10 cellular contexts compared by ENCODE assay signal in the genomic region with DNA sequence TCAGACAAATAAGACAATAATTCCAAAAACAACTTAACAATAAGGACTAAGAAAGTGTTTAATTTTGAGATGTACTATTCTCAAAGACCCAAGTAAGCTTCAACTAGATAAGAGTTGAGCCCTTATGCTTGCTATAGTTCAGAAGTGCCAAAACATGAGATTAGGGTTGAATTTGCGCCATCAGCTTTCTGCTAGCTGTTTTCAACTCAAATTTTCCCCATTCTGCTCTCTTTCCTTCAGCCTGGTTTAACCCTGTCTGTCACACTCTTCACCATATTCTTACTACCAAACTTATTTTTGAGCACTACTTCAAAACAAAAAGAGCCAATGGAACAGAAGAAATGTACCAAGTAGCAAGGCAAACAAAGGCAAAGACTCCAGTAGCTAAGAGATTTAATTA. TPM values are rescaled to one million over a fixed set of nuclear protein-coding genes. Genes with fewer than 3 reads are reported as not detected.
A peak's percentile ranks its signal among the peaks of the same experiment; 100 is the strongest.
DNase-seq lines count a peak whose midpoint lies in the region; ATAC-seq lines count a peak whose summit lies in the region.
"Had no signal": no experiment of that assay in that cellular context is flagged by ENCODE, and none has a peak within 500 bp of the region (broad histone marks: within the 10 kb centered on the region; RNA-seq: fewer than 3 reads in every experiment).

No MANE protein-coding gene starts in this region.

- H3K4me1 ChIP-seq in stomach smooth muscle (ENCODE audit: control insufficient read depth, insufficient read depth, low read length), result peaks cover 20% of the 10 kb centered on the region

- H3K9me3 ChIP-seq in stomach smooth muscle (ENCODE audit: control insufficient read depth in 2 of 2, low read length in 2 of 2), result no peaks in the 10 kb centered on the region

- H3K27ac ChIP-seq in stomach smooth muscle (ENCODE audit: low read length), result no peak overlapping the region

- peak overlapping the region; percentile 28 to 31 for H3K4me3 ChIP-seq in stomach smooth muscle (ENCODE audit: low read length in 2 of 2)

- no peak for DNase-seq in activated CD8-positive, alpha-beta memory T cell treated with anti-CD3 and anti-CD28 coated beads, Interleukin-2, amount 10 ng/mL, durations not matched to agents 7 days and 5 days
- DNase-seq in activated CD8-positive, alpha-beta memory T cell treated with anti-CD3 and anti-CD28 coated beads, Interleukin-2, amount 50 U/mL, for 48 hours, result no peak
- DNase-seq in immature natural killer cell (no peak), GM19238 (ENCODE audit: insufficient read length, low spot score) (no peak)
- DNase-seq in stimulated activated CD4-positive, alpha-beta T cell treated with anti-CD3 and anti-CD28 coated beads, Interleukin-15, amount 100 ng/mL, for 24 hours, result no peak
- DNase-seq: NCI-H2227 treated with DMSO at 0.1 percent for 48 hours, T-helper 9 cell had no signal

- no peak overlapping the region for H3K27ac Mint-ChIP-seq in activated CD8-positive, alpha-beta memory T cell treated with anti-CD3 and anti-CD28 coated beads, Interleukin-2, amount 10 ng/mL, durations not matched to agents 7 days and 5 days
- H3K27ac Mint-ChIP-seq in activated naive CD8-positive, alpha-beta T cell, result peak overlapping the region; percentile 76
- H3K27ac Mint-ChIP-seq in immature natural killer cell, result peak overlapping the region; percentile 57 to 87 (median 73)

- peak overlapping the region; percentile 22 for H3K4me3 Mint-ChIP-seq in activated CD8-positive, alpha-beta memory T cell treated with anti-CD3 and anti-CD28 coated beads, Interleukin-2, amount 10 ng/mL, durations not matched to agents 7 days and 5 days
- H3K4me3 Mint-ChIP-seq in activated naive CD8-positive, alpha-beta T cell, result peak overlapping the region; percentile 96
- H3K4me3 Mint-ChIP-seq in immature natural killer cell, result peak overlapping the region; percentile 10 to 93 (median 36)

- no peaks in the 10 kb centered on the region for H3K9me3 Mint-ChIP-seq in activated CD8-positive, alpha-beta memory T cell treated with anti-CD3 and anti-CD28 coated beads, Interleukin-2, amount 10 ng/mL, durations not matched to agents 7 days and 5 days (ENCODE audit: low read depth)
- no peaks in the 10 kb centered on the region for H3K9me3 Mint-ChIP-seq in activated naive CD8-positive, alpha-beta T cell (ENCODE audit: low read depth)
- no peaks in the 10 kb centered on the region for H3K9me3 Mint-ChIP-seq in immature natural killer cell

- H3K27me3 ChIP-seq in stomach smooth muscle (ENCODE audit: control insufficient read depth in 1 of 2, insufficient read depth in 2 of 2, low read length in 2 of 2), result no peaks in the 10 kb centered on the region

- peaks cover 56% of the 10 kb centered on the region for H3K36me3 Mint-ChIP-seq in activated CD8-positive, alpha-beta memory T cell treated with anti-CD3 and anti-CD28 coated beads, Interleukin-2, amount 10 ng/mL, durations not matched to agents 7 days and 5 days
- H3K36me3 Mint-ChIP-seq in activated naive CD8-positive, alpha-beta T cell, result peaks cover 11% of the 10 kb centered on the region
- H3K36me3 Mint-ChIP-seq in immature natural killer cell, result peaks cover 0 to 5% (median 4%) of the 10 kb centered on the region in 3 donors

- H3K4me1 Mint-ChIP-seq in activated CD8-positive, alpha-beta memory T cell treated with anti-CD3 and anti-CD28 coated beads, Interleukin-2, amount 10 ng/mL, durations not matched to agents 7 days and 5 days, result peaks cover 62% of the 10 kb centered on the region
- peaks cover 65% of the 10 kb centered on the region for H3K4me1 Mint-ChIP-seq in activated naive CD8-positive, alpha-beta T cell (ENCODE audit: low read depth)
- peaks cover 76 to 87% of the 10 kb centered on the region in 2 donors for H3K4me1 Mint-ChIP-seq in immature natural killer cell

- ATAC-seq in activated CD8-positive, alpha-beta memory T cell treated with anti-CD3 and anti-CD28 coated beads, Interleukin-2, amount 10 ng/mL, durations not matched to agents 7 days and 5 days, result no peak
- no peak for ATAC-seq in GM19023 (IDR thresholded peaks at IDR 0.05; ENCODE audit: unreplicated experiment)

- CTCF ChIA-PET in activated CD8-positive, alpha-beta memory T cell treated with anti-CD3 and anti-CD28 coated beads, Interleukin-2, amount 10 ng/mL, durations not matched to agents 7 days and 5 days (lab: Charles Lee), result interaction anchor here (1.4 to 2.7 kb wide), 5 partner anchors 33 to 156 kb away, joined by 3 to 9 read pairs (median 4); no protein-coding TSS in a partner anchor

- no peak overlapping the region for H3K9ac ChIP-seq in stomach smooth muscle (ENCODE audit: low read length in 2 of 2)

- H3K27me3 Mint-ChIP-seq in activated CD8-positive, alpha-beta memory T cell treated with anti-CD3 and anti-CD28 coated beads, Interleukin-2, amount 10 ng/mL, durations not matched to agents 7 days and 5 days, result no peaks in the 10 kb centered on the region
- no peaks in the 10 kb centered on the region for H3K27me3 Mint-ChIP-seq in activated naive CD8-positive, alpha-beta T cell
- H3K27me3 Mint-ChIP-seq in immature natural killer cell (ENCODE audit: low read depth in 3 of 3), result peaks cover 6 to 19% (median 14%) of the 10 kb centered on the region in 3 donors

- no peaks in the 10 kb centered on the region for H3K36me3 ChIP-seq in stomach smooth muscle (ENCODE audit: control insufficient read depth in 2 of 2, insufficient read depth in 2 of 2, low read length in 2 of 2)

RNA-seq across cellular contexts. Expression of a gene that starts 4.1 kb away (rescaled TPM):
- 10 to 100 TPM; 56.5 to 58.9 TPM for total RNA-seq in activated CD8-positive, alpha-beta memory T cell treated with anti-CD3 and anti-CD28 coated beads, Interleukin-2, amount 10 ng/mL, durations not matched to agents 7 days and 5 days
- polyA plus RNA-seq in immature natural killer cell, result 10 to 100 TPM; 36.9 to 50.2 (median 41.2) TPM

RNA-seq across cellular contexts. Expression of a gene that starts 47.8 kb away (rescaled TPM):
- 100 to 1,000 TPM; 298 to 320 TPM for total RNA-seq in activated CD8-positive, alpha-beta memory T cell treated with anti-CD3 and anti-CD28 coated beads, Interleukin-2, amount 10 ng/mL, durations not matched to agents 7 days and 5 days
- polyA plus RNA-seq in immature natural killer cell, result 10 to 100 TPM; 47.7 to 85.5 (median 49.7) TPM

Comparison
In these comparisons a context has a peak if more than half of its experiments do, and no peak if none do; other contexts are left out.
1. H3K4me3 Mint-ChIP-seq: peak in every context shown above with its lines; median percentile 96 in activated naive CD8-positive, alpha-beta T cell; 36 in immature natural killer cell; 22 in activated CD8-positive, alpha-beta memory T cell treated with anti-CD3 and anti-CD28 coated beads, Interleukin-2, amount 10 ng/mL, durations not matched to agents 7 days and 5 days.